ENCODE assay signal across 1 cellular context in the genomic region with DNA sequence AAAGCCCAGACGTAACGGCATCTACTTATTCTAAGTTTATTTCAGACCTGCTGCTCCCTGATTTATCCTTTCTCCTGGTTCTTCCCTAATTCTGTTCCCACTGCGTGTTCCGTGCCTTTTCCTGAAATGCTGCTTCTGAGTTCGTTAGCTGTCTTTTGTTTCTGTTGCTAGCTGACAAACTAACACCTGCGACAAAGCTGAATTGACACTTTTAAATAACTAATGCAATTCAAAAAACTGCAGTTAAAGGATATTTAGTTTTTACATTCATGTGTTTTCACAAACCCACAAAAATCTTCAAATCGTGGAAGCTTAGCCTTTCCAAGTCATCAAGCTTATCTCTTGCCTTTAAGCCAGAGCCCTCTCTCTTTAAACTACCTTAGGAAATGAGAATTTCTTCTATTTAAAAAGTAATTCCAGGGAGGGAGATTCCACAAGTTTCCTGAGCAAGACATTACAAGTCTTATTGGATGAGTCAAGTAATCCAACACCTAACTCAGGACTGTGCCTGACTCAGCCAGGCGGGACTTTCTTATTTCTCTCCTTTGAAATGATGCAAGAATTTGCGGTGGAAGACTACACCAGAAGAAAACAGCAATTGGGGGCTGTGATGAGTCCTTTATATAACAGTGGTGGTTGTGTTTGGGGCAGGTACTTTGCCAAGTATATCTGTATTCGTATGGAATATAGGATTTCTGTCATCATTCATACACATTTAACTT.
TF ChIP-seq lines count a peak whose summit lies in the region.

No MANE protein-coding gene starts in this region.

TF ChIP-seq in A549, 52 proteins besides CTCF, POLR2A, EP300 and RAD21 (continued from another document):
- TF ChIP-seq PBX3 (IDR thresholded peaks at IDR 0.05) (no peak), NPAS2 (CRISPR knock-in tag; IDR thresholded peaks at IDR 0.05; ENCODE audit: borderline replicate concordance) (no peak), CBX8 (IDR thresholded peaks at IDR 0.05) (no peak), MAZ (IDR thresholded peaks at IDR 0.05; ENCODE audit: borderline replicate concordance, low read depth, low read length) (no peak), USF2 (IDR thresholded peaks at IDR 0.05) (no peak), ZSCAN20 (CRISPR knock-in tag; IDR thresholded peaks at IDR 0.05) (no peak), CHD2 (IDR thresholded peaks at IDR 0.05; ENCODE audit: low read length, partially characterized antibody) (no peak), HDAC2 (IDR thresholded peaks at IDR 0.05) (no peak), ELK1 (IDR thresholded peaks at IDR 0.05; ENCODE audit: low read depth, low read length) (no peak), EHF (CRISPR knock-in tag; IDR thresholded peaks at IDR 0.05) (no peak), HOXB5 (CRISPR knock-in tag; IDR thresholded peaks at IDR 0.05) (no peak), MAX (IDR thresholded peaks at IDR 0.05) (peak; percentile 42), CHD4 (IDR thresholded peaks at IDR 0.05; ENCODE audit: borderline replicate concordance) (no peak), EHMT2 (IDR thresholded peaks at IDR 0.05; ENCODE audit: low read depth) (no peak), ZFP36 (IDR thresholded peaks at IDR 0.05; ENCODE audit: borderline replicate concordance, partially characterized antibody) (no peak), RARB (CRISPR knock-in tag; IDR thresholded peaks at IDR 0.05) (no peak), HES2 (IDR thresholded peaks at IDR 0.05) (no peak), RCOR1 (IDR thresholded peaks at IDR 0.05; ENCODE audit: low read depth, low read length) (no peak), BCL3 (IDR thresholded peaks at IDR 0.05) (no peak), NR3C1 (IDR thresholded peaks at IDR 0.05) (no peak), KDM1A (IDR thresholded peaks at IDR 0.05; ENCODE audit: low read depth) (no peak), REST (IDR thresholded peaks at IDR 0.05) (no peak)
